ENCODE assay signal across 9 cellular contexts in genomic region chr6:24313477-24314141, GRCh38. TPM values are rescaled to one million over a fixed set of nuclear protein-coding genes. Genes with fewer than 3 reads are reported as not detected.
DNase-seq lines count a peak whose midpoint lies in the region; ATAC-seq and TF ChIP-seq lines count a peak whose summit lies in the region.
"Had no signal": no experiment of that assay in that cellular context is flagged by ENCODE, and none has a peak within 500 bp of the region (broad histone marks: within the 10 kb centered on the region; RNA-seq: fewer than 3 reads in every experiment).

No MANE protein-coding gene starts in this region.

- H3K27ac ChIP-seq in GM23248, result no peak overlapping the region
- H3K27ac ChIP-seq in SJCRH30, result no peak overlapping the region
- no peak overlapping the region for H3K27ac ChIP-seq in foreskin keratinocyte
- H3K27ac ChIP-seq in parathyroid adenoma, result peak overlapping the region; percentile 59
- no peak overlapping the region for H3K27ac ChIP-seq in testis

- H3K4me3 ChIP-seq in GM23248, result no peak overlapping the region
- no peak overlapping the region for H3K4me3 ChIP-seq in SJCRH30
- peak overlapping the region; percentile 25 for H3K4me3 ChIP-seq in parathyroid adenoma (ENCODE audit: low read depth, low read length)
- no peak overlapping the region for H3K4me3 ChIP-seq in testis

- no peak overlapping the region for H3K9ac ChIP-seq in GM23248
- H3K9ac ChIP-seq in parathyroid adenoma, result no peak overlapping the region

- H3F3A ChIP-seq in GM23248 (ENCODE audit: insufficient read depth), result no peaks in the 10 kb centered on the region

- DNase-seq in GM23248, result peak; percentile 67
- DNase-seq in SJCRH30, result peak; percentile 11 to 47
- peak; percentile 57 to 76 for DNase-seq in foreskin keratinocyte
- no peak for DNase-seq in T-cell
- DNase-seq in testis, result no peak
- no peak for DNase-seq in NCI-H82 treated with DMSO at 0.1 percent for 48 hours (lab: John Stamatoyannopoulos, UW; ENCODE audit: unreplicated experiment)
- DNase-seq: NCI-H446 had no signal

- TF ChIP-seq CTCF in foreskin keratinocyte (conservative IDR thresholded peaks at IDR 0.05) (no peak), parathyroid adenoma (IDR thresholded peaks at IDR 0.05) (no peak), testis (IDR thresholded peaks at IDR 0.05) (no peak)

- peaks cover 8 to 17% (median 13%) of the 10 kb centered on the region in 3 donors for H3K9me3 Mint-ChIP-seq in T-cell

- no peak overlapping the region for H3K4me3 Mint-ChIP-seq in T-cell

- H3K36me3 ChIP-seq in GM23248 (ENCODE audit: low read depth) (no peaks in the 10 kb centered on the region), SJCRH30 (no peaks in the 10 kb centered on the region), parathyroid adenoma (ENCODE audit: control insufficient read depth, insufficient read depth, low read length) (no peaks in the 10 kb centered on the region), testis (ENCODE audit: low read depth, missing control alignments) (no peaks in the 10 kb centered on the region)

- H3K79me2 ChIP-seq in GM23248 (ENCODE audit: insufficient read depth) (no peaks in the 10 kb centered on the region), parathyroid adenoma (no peaks in the 10 kb centered on the region)

- H3K27me3 Mint-ChIP-seq in T-cell, result peaks cover 18 to 22% of the 10 kb centered on the region in 2 donors

- no peak overlapping the region for H3K27ac Mint-ChIP-seq in T-cell

- TF ChIP-seq POLR2A in testis (IDR thresholded peaks at IDR 0.05), result no peak

- POLR2A ChIA-PET in T-cell (lab: Charles Lee), result no interaction called here

- H2AFZ ChIP-seq in GM23248, result no peak overlapping the region
- peak overlapping the region; percentile 56 for H2AFZ ChIP-seq in parathyroid adenoma

- no peaks in the 10 kb centered on the region for H3K4me1 Mint-ChIP-seq in T-cell

- WGBS in GM23248 (ENCODE audit: low coverage in 1 of 2, low lambda C conversion rate in 2 of 2, missing lambda C conversion rate in 2 of 2), 2 experiments, result 31 to 34% methylated on average over 6 of the region's 6 CpGs
- WGBS in testis, 2 donors, result 40 to 48% methylated on average over 6 of the region's 6 CpGs

- H3K36me3 Mint-ChIP-seq in T-cell, result no peaks in the 10 kb centered on the region

- in situ Hi-C loops in GM23248 (cut with MboI), result no loop called here

- CTCF ChIA-PET in T-cell (lab: Charles Lee), result interaction anchor here in 1 of 2 donors (0.6 kb wide), 1 partner anchor 33 kb away, joined by 6 read pairs; no protein-coding TSS in a partner anchor

- ATAC-seq in foreskin keratinocyte, result peak; percentile 99
- ATAC-seq in HG02798 (IDR thresholded peaks at IDR 0.05; ENCODE audit: poor library complexity, unreplicated experiment), result no peak
- no peak for ATAC-seq in T-cell (replicated peaks in 1 of 4)

- H3K9me2 ChIP-seq in GM23248 (ENCODE audit: insufficient read depth), result no peaks in the 10 kb centered on the region

- intact Hi-C loops in testis (cut with DNase I; ENCODE audit: low total_unique reads), result no loop called here

- H3K27me3 ChIP-seq in GM23248 (replicated peaks; ENCODE audit: insufficient read depth) (no peaks in the 10 kb centered on the region; the same call in 1 of the 2 replicates), SJCRH30 (no peaks in the 10 kb centered on the region), foreskin keratinocyte (no peaks in the 10 kb centered on the region), parathyroid adenoma (ENCODE audit: control insufficient read depth, insufficient read depth, low read length) (no peaks in the 10 kb centered on the region), testis (no peaks in the 10 kb centered on the region)

- H3K4me1 ChIP-seq in GM23248 (ENCODE audit: insufficient read depth) (peaks cover 15% of the 10 kb centered on the region), SJCRH30 (peaks cover 3% of the 10 kb centered on the region; the same call in 1 of the 2 replicates), foreskin keratinocyte (peaks cover 16% of the 10 kb centered on the region), parathyroid adenoma (peaks cover 21% of the 10 kb centered on the region), testis (no peaks in the 10 kb centered on the region)

- H4K20me1 ChIP-seq in GM23248 (ENCODE audit: insufficient read depth), result no peaks in the 10 kb centered on the region

- no peak overlapping the region for H3K4me2 ChIP-seq in GM23248 (ENCODE audit: unreplicated experiment)
- H3K4me2 ChIP-seq in parathyroid adenoma (ENCODE audit: low read length), result peak overlapping the region; percentile 62

- no peaks in the 10 kb centered on the region for H3K9me3 ChIP-seq in GM23248 (ENCODE audit: low read depth)
- no peaks in the 10 kb centered on the region for H3K9me3 ChIP-seq in SJCRH30 (replicated peaks)
- no peaks in the 10 kb centered on the region for H3K9me3 ChIP-seq in parathyroid adenoma (ENCODE audit: control insufficient read depth, low read length)
- no peaks in the 10 kb centered on the region for H3K9me3 ChIP-seq in testis

RNA-seq across cellular contexts. Expression of gene DCDC2, which starts 44.2 kb away (rescaled TPM):
- total RNA-seq in GM23248 (2014; rRNA removed; shearing (Covaris generic)), result not detected in 2 replicates
- polyA plus RNA-seq in GM23248 (2016; fragmentation: Nextera tagmentation; extraction: Ambion mirVana) (not detected in 2 replicates), foreskin keratinocyte (0.18 and 0.23 TPM in 2 replicates), testis (ENCODE audit: insufficient read depth, low read depth, low replicate concordance) (11.1 TPM)
- total RNA-seq in SJCRH30 (2014; rRNA removed; shearing (Covaris generic)), result 0.02 and 0.05 TPM in 2 replicates
- total RNA-seq in foreskin keratinocyte (0.34 and 0.63 TPM in 2 replicates), T-cell (under 1 TPM in 4 of 5 donors, not detected in 1; 0.09 to 0.58 (median 0.13) TPM), testis (1 to 10 TPM; 2.4 to 3.0 TPM)

Comparison
In these comparisons a context has a peak if more than half of its experiments do, and no peak if none do; other contexts are left out.
1. DNase-seq: peak in GM23248 (single experiment), SJCRH30 (2 of 2) and foreskin keratinocyte (2 of 2); none in T-cell (0 of 34), testis (single experiment) and NCI-H82 treated with DMSO at 0.1 percent for 48 hours (single experiment).